12 cellular contexts compared by ENCODE assay signal in the genomic region with DNA sequence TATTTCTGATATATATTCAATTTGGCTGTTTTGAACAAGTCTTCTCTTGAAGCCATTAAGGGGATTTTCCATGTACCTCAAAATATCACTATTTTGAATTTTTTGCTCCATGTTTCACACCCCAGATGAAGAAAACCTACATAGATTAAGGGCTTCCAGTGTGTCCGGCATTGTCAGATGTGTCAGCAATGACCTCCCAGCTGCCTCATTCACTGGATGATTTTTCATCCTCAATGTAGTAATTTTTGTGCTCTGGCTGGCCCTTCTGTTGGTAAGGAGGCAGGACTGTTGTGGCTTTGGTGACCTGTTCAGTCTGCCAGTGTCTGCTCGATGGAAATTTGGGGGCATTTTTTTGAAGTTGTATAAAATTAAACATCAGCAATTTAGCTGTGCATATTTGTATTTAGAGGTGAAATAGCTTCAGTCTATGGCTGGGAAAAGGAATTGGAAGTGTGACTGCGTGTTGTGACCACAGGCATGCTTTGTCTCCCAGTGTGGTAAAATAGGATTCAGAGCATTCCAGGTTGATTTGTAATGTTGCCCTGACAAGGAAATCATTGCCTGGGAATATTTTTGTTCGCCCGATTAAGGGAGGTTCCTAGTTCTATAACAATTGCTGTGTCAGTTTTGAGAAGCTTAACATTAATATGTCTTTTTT.
DNase-seq lines count a peak whose midpoint lies in the region; ATAC-seq and TF ChIP-seq lines count a peak whose summit lies in the region.
"Had no signal": no experiment of that assay in that cellular context is flagged by ENCODE, and none has a peak within 500 bp of the region (broad histone marks: within the 10 kb centered on the region; RNA-seq: fewer than 3 reads in every experiment).

No MANE protein-coding gene starts in this region.

- no peak overlapping the region for H2AFZ ChIP-seq in SK-N-SH (ENCODE audit: low read depth)

- H3K36me3 Mint-ChIP-seq in natural killer cell = no peaks in the 10 kb centered on the region

- H3K36me3 ChIP-seq in SK-N-SH (replicated peaks in 1 of 2; ENCODE audit: control insufficient read depth in 1 of 2, insufficient read depth in 2 of 2, low read length in 1 of 2) = peaks cover 0 to 6% of the 10 kb centered on the region in 2 experiments
- H3K36me3 ChIP-seq in esophagus muscularis mucosa = no peaks in the 10 kb centered on the region
- H3K36me3 ChIP-seq: neutrophil, upper lobe of left lung had no signal

- peaks cover 8% of the 10 kb centered on the region for H3F3A ChIP-seq in SK-N-SH (replicated peaks; ENCODE audit: insufficient read depth)

- no peaks in the 10 kb centered on the region for H4K20me1 ChIP-seq in SK-N-SH (ENCODE audit: insufficient read depth)

- no peak overlapping the region for H3K4me3 Mint-ChIP-seq in natural killer cell

- H3K9ac ChIP-seq in SK-N-SH = peak overlapping the region; percentile 65; the same call in 1 of the 2 replicates

- intact Hi-C loops in esophagus muscularis mucosa (cut with DNase I) = no loop called here
- intact Hi-C loops in natural killer cell (cut with micrococcal nuclease) = no loop called here

- no peak for TF ChIP-seq RAD21 in SK-N-SH (IDR thresholded peaks at IDR 0.05; ENCODE audit: low read length)

- H3K4me1 Mint-ChIP-seq in natural killer cell = no peaks in the 10 kb centered on the region

- H3K79me2 ChIP-seq in SK-N-SH (ENCODE audit: insufficient read depth) = no peaks in the 10 kb centered on the region

- POLR2A ChIA-PET in SK-N-SH (lab: Yijun Ruan, JAX) = no interaction called here

- H3K27ac ChIP-seq in SK-N-SH (ENCODE audit: low read depth in 2 of 2, low read length in 1 of 2) (peak overlapping the region; percentile 43 to 94; a peak in 3 of 4 replicates), esophagus muscularis mucosa (replicated peaks in 1 of 4) (no peak overlapping the region)
- H3K27ac ChIP-seq: neutrophil, upper lobe of left lung had no signal

- TF ChIP-seq EP300 in SK-N-SH (IDR thresholded peaks at IDR 0.05; ENCODE audit: borderline replicate concordance in 1 of 2, low read depth in 1 of 2, low read length in 1 of 2) = no peak
- no peak for TF ChIP-seq EP300 in esophagus muscularis mucosa (IDR thresholded peaks at IDR 0.05)

- ATAC-seq in GM21529 (IDR thresholded peaks at IDR 0.05; ENCODE audit: unreplicated experiment) (no peak), natural killer cell (no peak)

- H3K27ac Mint-ChIP-seq in natural killer cell = no peak overlapping the region

- no peaks in the 10 kb centered on the region for H3K9me3 Mint-ChIP-seq in natural killer cell

- WGBS in SK-N-SH (ENCODE audit: low lambda C conversion rate) = 52% methylated on average over 5 of the region's 5 CpGs
- WGBS in esophagus muscularis mucosa = 65% methylated on average over 5 of the region's 5 CpGs

- peak overlapping the region; percentile 62 for H3K4me2 ChIP-seq in SK-N-SH

- H3K27me3 Mint-ChIP-seq in natural killer cell (ENCODE audit: low read depth in 2 of 2) = peaks cover 19 to 45% of the 10 kb centered on the region in 2 donors

- TF ChIP-seq POLR2A in esophagus muscularis mucosa (IDR thresholded peaks at IDR 0.05; ENCODE audit: low read depth) = no peak

- no peaks in the 10 kb centered on the region for H3K9me2 ChIP-seq in SK-N-SH

- H3K4me3 ChIP-seq in SK-N-SH (ENCODE audit: low read depth in 2 of 2, low read length in 1 of 2) = no peak overlapping the region
- H3K4me3 ChIP-seq in esophagus muscularis mucosa = no peak overlapping the region
- H3K4me3 ChIP-seq: upper lobe of left lung had no signal

- H3K27me3 ChIP-seq in SK-N-SH (ENCODE audit: insufficient read depth) = no peaks in the 10 kb centered on the region
- H3K27me3 ChIP-seq in esophagus muscularis mucosa = no peaks in the 10 kb centered on the region
- H3K27me3 ChIP-seq: neutrophil, upper lobe of left lung had no signal

- H3K9me3 ChIP-seq in SK-N-SH (no peaks in the 10 kb centered on the region), esophagus muscularis mucosa (peaks cover 0 to 7% (median 6%) of the 10 kb centered on the region in 4 donors)
- H3K9me3 ChIP-seq: neutrophil had no signal

- CTCF ChIA-PET in SK-N-SH (lab: Yijun Ruan, JAX) = interaction anchor here (1.2 to 1.3 kb wide), 2 partner anchors 36 to 703 kb away, joined by 4 read pairs; no protein-coding TSS in a partner anchor

- H3K4me1 ChIP-seq in SK-N-SH (ENCODE audit: control insufficient read depth in 1 of 2, insufficient read depth in 2 of 2, low read depth in 1 of 2, low read length in 1 of 2) = peaks cover 0 to 3% of the 10 kb centered on the region in 2 experiments; a peak in 2 of 4 replicates
- no peaks in the 10 kb centered on the region for H3K4me1 ChIP-seq in esophagus muscularis mucosa
- H3K4me1 ChIP-seq: upper lobe of left lung had no signal

- DNase-seq in GM04503 (ENCODE audit: low read depth) (peak; percentile 95), SK-N-SH (no peak), esophagus muscularis mucosa (ENCODE audit: extremely low spot score) (peak; percentile 34), pulmonary artery endothelial cell (ENCODE audit: low read depth, low spot score) (peak; percentile 24), GM19238 (ENCODE audit: insufficient read length, low spot score) (no peak), nucleus accumbens (lab: John Stamatoyannopoulos, UW) (no peak), natural killer cell (no peak)
- DNase-seq: DMS153, NCI-H1694 treated with DMSO at 0.1 percent for 48 hours, upper lobe of left lung had no signal

- TF ChIP-seq CTCF in SK-N-SH (IDR thresholded peaks at IDR 0.05) = no peak
- no peak for TF ChIP-seq CTCF in esophagus muscularis mucosa (IDR thresholded peaks at IDR 0.05)
- TF ChIP-seq CTCF in natural killer cell (IDR thresholded peaks at IDR 0.05) = no peak

TF ChIP-seq in SK-N-SH, 30 proteins besides CTCF, POLR2A, EP300 and RAD21 (continues in another document):
- TF ChIP-seq SIN3A (IDR thresholded peaks at IDR 0.05; ENCODE audit: borderline replicate concordance, low read depth, low read length) = no peak
- no peak for TF ChIP-seq EZH2phosphoT487 (IDR thresholded peaks at IDR 0.05; ENCODE audit: borderline replicate concordance, low read depth)
- TF ChIP-seq GATA2 (CRISPR knock-in tag; IDR thresholded peaks at IDR 0.05) = no peak
- TF ChIP-seq JUND (IDR thresholded peaks at IDR 0.05) = peak; percentile 63
- TF ChIP-seq RXRA (IDR thresholded peaks at IDR 0.05; ENCODE audit: borderline replicate concordance, low read depth) = no peak; the same call in 1 of the 2 replicates
- no peak for TF ChIP-seq ELF1 (IDR thresholded peaks at IDR 0.05)
- TF ChIP-seq, protein P1, sequence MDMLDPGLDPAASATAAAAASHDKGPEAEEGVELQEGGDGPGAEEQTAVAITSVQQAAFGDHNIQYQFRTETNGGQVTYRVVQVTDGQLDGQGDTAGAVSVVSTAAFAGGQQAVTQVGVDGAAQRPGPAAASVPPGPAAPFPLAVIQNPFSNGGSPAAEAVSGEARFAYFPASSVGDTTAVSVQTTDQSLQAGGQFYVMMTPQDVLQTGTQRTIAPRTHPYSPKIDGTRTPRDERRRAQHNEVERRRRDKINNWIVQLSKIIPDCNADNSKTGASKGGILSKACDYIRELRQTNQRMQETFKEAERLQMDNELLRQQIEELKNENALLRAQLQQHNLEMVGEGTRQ (IDR thresholded peaks at IDR 0.05; ENCODE audit: borderline replicate concordance, low read depth, low read length) = no peak
- peak; percentile 81 for TF ChIP-seq TEAD4 (IDR thresholded peaks at IDR 0.05; ENCODE audit: borderline replicate concordance, insufficient read depth)
- no peak for TF ChIP-seq POLR2AphosphoS5 (IDR thresholded peaks at IDR 0.05; ENCODE audit: low read depth, low read length)
- no peak for TF ChIP-seq NRF1 (IDR thresholded peaks at IDR 0.05; ENCODE audit: low read depth, low read length)
- no peak for TF ChIP-seq TAF1 (IDR thresholded peaks at IDR 0.05; ENCODE audit: borderline replicate concordance, low read depth, low read length)
- TF ChIP-seq, protein P2, sequence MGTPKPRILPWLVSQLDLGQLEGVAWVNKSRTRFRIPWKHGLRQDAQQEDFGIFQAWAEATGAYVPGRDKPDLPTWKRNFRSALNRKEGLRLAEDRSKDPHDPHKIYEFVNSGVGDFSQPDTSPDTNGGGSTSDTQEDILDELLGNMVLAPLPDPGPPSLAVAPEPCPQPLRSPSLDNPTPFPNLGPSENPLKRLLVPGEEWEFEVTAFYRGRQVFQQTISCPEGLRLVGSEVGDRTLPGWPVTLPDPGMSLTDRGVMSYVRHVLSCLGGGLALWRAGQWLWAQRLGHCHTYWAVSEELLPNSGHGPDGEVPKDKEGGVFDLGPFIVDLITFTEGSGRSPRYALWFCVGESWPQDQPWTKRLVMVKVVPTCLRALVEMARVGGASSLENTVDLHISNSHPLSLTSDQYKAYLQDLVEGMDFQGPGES (IDR thresholded peaks at IDR 0.05; ENCODE audit: low read depth, low read length) = no peak
- TF ChIP-seq, protein P3, sequence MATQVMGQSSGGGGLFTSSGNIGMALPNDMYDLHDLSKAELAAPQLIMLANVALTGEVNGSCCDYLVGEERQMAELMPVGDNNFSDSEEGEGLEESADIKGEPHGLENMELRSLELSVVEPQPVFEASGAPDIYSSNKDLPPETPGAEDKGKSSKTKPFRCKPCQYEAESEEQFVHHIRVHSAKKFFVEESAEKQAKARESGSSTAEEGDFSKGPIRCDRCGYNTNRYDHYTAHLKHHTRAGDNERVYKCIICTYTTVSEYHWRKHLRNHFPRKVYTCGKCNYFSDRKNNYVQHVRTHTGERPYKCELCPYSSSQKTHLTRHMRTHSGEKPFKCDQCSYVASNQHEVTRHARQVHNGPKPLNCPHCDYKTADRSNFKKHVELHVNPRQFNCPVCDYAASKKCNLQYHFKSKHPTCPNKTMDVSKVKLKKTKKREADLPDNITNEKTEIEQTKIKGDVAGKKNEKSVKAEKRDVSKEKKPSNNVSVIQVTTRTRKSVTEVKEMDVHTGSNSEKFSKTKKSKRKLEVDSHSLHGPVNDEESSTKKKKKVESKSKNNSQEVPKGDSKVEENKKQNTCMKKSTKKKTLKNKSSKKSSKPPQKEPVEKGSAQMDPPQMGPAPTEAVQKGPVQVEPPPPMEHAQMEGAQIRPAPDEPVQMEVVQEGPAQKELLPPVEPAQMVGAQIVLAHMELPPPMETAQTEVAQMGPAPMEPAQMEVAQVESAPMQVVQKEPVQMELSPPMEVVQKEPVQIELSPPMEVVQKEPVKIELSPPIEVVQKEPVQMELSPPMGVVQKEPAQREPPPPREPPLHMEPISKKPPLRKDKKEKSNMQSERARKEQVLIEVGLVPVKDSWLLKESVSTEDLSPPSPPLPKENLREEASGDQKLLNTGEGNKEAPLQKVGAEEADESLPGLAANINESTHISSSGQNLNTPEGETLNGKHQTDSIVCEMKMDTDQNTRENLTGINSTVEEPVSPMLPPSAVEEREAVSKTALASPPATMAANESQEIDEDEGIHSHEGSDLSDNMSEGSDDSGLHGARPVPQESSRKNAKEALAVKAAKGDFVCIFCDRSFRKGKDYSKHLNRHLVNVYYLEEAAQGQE (IDR thresholded peaks at IDR 0.05; ENCODE audit: low read depth, low read length) = 0 out of 2 replicates have a peak, but pooled peaks have one; percentile 7
- TF ChIP-seq MXI1 (IDR thresholded peaks at IDR 0.05; ENCODE audit: low read depth, low read length) = no peak
- TF ChIP-seq TCF12 (IDR thresholded peaks at IDR 0.05) = peak; percentile 69
- TF ChIP-seq RCOR1 (IDR thresholded peaks at IDR 0.05; ENCODE audit: low read length) = no peak

Comparison
In these comparisons a context has a peak if more than half of its experiments do, and no peak if none do; other contexts are left out.
1. DNase-seq: peak in GM04503 (single experiment), esophagus muscularis mucosa (single experiment) and pulmonary artery endothelial cell (single experiment); none in SK-N-SH (single experiment), GM19238 (single experiment), nucleus accumbens (0 of 56) and natural killer cell (single experiment).
2. H3K27ac ChIP-seq: peak in SK-N-SH (2 of 2); none in esophagus muscularis mucosa (0 of 4).